Comparison of ENCODE assay signal across 1 cellular context in the genomic region with DNA sequence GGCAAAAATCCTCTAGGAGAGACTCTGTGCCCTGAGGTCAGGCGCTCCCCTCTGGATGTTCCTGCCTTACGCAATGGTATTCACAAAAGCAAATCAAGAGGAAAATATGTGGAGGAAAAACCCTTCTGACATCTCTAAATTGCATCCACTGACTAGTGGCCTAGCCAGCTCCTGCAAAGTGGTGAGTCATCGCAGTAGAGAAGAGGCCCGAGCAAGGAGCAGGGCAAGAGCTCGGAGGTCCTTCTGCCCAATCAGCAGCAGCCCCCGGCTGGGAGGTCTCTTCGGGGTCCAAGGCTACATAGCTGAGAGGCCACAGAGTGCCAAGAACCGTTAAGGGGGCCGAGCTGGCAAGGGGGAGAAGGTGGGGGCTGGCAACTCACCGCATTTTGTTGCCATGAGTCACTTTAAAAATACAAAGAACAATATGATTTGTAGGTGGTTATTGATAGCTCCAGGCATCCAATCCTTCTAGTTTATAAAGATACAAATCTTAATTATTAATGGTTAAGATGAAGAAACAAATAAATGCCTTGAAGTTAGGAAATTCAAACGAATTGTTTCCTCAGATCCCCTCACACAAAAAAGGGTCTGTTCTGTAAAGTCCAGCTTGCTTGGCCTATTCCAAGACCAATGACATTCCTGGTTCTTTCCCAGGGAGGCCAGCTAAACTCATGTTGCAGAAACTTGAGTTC.
TF ChIP-seq lines count a peak whose summit lies in the region.

No MANE protein-coding gene starts in this region.

TF ChIP-seq in HepG2, 621 proteins besides CTCF, POLR2A, EP300 and RAD21 (continued from another document):
- TF ChIP-seq, protein P1, sequence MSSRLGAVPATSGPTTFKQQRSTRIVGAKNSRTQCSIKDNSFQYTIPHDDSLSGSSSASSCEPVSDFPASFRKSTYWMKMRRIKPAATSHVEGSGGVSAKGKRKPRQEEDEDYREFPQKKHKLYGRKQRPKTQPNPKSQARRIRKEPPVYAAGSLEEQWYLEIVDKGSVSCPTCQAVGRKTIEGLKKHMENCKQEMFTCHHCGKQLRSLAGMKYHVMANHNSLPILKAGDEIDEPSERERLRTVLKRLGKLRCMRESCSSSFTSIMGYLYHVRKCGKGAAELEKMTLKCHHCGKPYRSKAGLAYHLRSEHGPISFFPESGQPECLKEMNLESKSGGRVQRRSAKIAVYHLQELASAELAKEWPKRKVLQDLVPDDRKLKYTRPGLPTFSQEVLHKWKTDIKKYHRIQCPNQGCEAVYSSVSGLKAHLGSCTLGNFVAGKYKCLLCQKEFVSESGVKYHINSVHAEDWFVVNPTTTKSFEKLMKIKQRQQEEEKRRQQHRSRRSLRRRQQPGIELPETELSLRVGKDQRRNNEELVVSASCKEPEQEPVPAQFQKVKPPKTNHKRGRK (CRISPR knock-in tag; IDR thresholded peaks at IDR 0.05): no peak
- TF ChIP-seq PCBP2 (optimal IDR thresholded peaks at IDR 0.05; ENCODE audit: low read depth, low read length, poor library complexity, severe bottlenecking) (no peak), FOXO1 (CRISPR knock-in tag; IDR thresholded peaks at IDR 0.05) (peak; percentile 51; the same call in 1 of the 2 replicates), ZNF20 (CRISPR knock-in tag; IDR thresholded peaks at IDR 0.05) (no peak), GPN1 (CRISPR knock-in tag; IDR thresholded peaks at IDR 0.05; ENCODE audit: borderline replicate concordance) (no peak), NFYB (CRISPR knock-in tag; IDR thresholded peaks at IDR 0.05) (peak; percentile 65), IRX3 (CRISPR knock-in tag; IDR thresholded peaks at IDR 0.05; ENCODE audit: borderline replicate concordance, low read depth) (no peak), GABPA (IDR thresholded peaks at IDR 0.05; ENCODE audit: low read depth, low read length) (no peak), GABPA (CRISPR knock-in tag; IDR thresholded peaks at IDR 0.05; ENCODE audit: low read depth) (no peak), ZBTB20 (CRISPR knock-in tag; IDR thresholded peaks at IDR 0.05; ENCODE audit: borderline replicate concordance, low read depth) (no peak), ZNF709 (CRISPR knock-in tag; IDR thresholded peaks at IDR 0.05) (no peak), PHF21A (CRISPR knock-in tag; IDR thresholded peaks at IDR 0.05) (peak; percentile 80), MAFF (IDR thresholded peaks at IDR 0.05; ENCODE audit: low read depth, low read length) (0 out of 2 replicates have a peak, but pooled peaks have one; percentile 26), ZFP90 (CRISPR knock-in tag; IDR thresholded peaks at IDR 0.05; ENCODE audit: borderline replicate concordance) (0 out of 2 replicates have a peak, but pooled peaks have one; percentile 37), HOXA9 (CRISPR knock-in tag; IDR thresholded peaks at IDR 0.05; ENCODE audit: borderline replicate concordance) (no peak), NFKBIZ (CRISPR knock-in tag; IDR thresholded peaks at IDR 0.05) (no peak), IKZF1 (IDR thresholded peaks at IDR 0.05) (no peak), ZFP41 (CRISPR knock-in tag; IDR thresholded peaks at IDR 0.05; ENCODE audit: borderline replicate concordance) (no peak), CENPT (CRISPR knock-in tag; IDR thresholded peaks at IDR 0.05; ENCODE audit: low read depth) (no peak), ISL2 (CRISPR knock-in tag; IDR thresholded peaks at IDR 0.05) (peak; percentile 59; the same call in 1 of the 2 replicates), ZNF557 (CRISPR knock-in tag; IDR thresholded peaks at IDR 0.05) (no peak), RBAK (CRISPR knock-in tag; IDR thresholded peaks at IDR 0.05) (no peak), NFKB2 (CRISPR knock-in tag; IDR thresholded peaks at IDR 0.05; ENCODE audit: borderline replicate concordance) (no peak)
- TF ChIP-seq, protein P2, sequence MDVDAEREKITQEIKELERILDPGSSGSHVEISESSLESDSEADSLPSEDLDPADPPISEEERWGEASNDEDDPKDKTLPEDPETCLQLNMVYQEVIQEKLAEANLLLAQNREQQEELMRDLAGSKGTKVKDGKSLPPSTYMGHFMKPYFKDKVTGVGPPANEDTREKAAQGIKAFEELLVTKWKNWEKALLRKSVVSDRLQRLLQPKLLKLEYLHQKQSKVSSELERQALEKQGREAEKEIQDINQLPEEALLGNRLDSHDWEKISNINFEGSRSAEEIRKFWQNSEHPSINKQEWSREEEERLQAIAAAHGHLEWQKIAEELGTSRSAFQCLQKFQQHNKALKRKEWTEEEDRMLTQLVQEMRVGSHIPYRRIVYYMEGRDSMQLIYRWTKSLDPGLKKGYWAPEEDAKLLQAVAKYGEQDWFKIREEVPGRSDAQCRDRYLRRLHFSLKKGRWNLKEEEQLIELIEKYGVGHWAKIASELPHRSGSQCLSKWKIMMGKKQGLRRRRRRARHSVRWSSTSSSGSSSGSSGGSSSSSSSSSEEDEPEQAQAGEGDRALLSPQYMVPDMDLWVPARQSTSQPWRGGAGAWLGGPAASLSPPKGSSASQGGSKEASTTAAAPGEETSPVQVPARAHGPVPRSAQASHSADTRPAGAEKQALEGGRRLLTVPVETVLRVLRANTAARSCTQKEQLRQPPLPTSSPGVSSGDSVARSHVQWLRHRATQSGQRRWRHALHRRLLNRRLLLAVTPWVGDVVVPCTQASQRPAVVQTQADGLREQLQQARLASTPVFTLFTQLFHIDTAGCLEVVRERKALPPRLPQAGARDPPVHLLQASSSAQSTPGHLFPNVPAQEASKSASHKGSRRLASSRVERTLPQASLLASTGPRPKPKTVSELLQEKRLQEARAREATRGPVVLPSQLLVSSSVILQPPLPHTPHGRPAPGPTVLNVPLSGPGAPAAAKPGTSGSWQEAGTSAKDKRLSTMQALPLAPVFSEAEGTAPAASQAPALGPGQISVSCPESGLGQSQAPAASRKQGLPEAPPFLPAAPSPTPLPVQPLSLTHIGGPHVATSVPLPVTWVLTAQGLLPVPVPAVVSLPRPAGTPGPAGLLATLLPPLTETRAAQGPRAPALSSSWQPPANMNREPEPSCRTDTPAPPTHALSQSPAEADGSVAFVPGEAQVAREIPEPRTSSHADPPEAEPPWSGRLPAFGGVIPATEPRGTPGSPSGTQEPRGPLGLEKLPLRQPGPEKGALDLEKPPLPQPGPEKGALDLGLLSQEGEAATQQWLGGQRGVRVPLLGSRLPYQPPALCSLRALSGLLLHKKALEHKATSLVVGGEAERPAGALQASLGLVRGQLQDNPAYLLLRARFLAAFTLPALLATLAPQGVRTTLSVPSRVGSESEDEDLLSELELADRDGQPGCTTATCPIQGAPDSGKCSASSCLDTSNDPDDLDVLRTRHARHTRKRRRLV (CRISPR knock-in tag; IDR thresholded peaks at IDR 0.05): no peak
- TF ChIP-seq, protein P3, sequence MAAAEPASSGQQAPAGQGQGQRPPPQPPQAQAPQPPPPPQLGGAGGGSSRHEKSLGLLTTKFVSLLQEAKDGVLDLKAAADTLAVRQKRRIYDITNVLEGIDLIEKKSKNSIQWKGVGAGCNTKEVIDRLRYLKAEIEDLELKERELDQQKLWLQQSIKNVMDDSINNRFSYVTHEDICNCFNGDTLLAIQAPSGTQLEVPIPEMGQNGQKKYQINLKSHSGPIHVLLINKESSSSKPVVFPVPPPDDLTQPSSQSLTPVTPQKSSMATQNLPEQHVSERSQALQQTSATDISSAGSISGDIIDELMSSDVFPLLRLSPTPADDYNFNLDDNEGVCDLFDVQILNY (CRISPR knock-in tag; conservative IDR thresholded peaks at IDR 0.05): no peak
- TF ChIP-seq, protein P4, sequence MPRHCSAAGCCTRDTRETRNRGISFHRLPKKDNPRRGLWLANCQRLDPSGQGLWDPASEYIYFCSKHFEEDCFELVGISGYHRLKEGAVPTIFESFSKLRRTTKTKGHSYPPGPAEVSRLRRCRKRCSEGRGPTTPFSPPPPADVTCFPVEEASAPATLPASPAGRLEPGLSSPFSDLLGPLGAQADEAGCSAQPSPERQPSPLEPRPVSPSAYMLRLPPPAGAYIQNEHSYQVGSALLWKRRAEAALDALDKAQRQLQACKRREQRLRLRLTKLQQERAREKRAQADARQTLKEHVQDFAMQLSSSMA (CRISPR knock-in tag; IDR thresholded peaks at IDR 0.05): peak; percentile 57; the same call in 1 of the 2 replicates
- TF ChIP-seq, protein P5, sequence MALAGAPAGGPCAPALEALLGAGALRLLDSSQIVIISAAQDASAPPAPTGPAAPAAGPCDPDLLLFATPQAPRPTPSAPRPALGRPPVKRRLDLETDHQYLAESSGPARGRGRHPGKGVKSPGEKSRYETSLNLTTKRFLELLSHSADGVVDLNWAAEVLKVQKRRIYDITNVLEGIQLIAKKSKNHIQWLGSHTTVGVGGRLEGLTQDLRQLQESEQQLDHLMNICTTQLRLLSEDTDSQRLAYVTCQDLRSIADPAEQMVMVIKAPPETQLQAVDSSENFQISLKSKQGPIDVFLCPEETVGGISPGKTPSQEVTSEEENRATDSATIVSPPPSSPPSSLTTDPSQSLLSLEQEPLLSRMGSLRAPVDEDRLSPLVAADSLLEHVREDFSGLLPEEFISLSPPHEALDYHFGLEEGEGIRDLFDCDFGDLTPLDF (CRISPR knock-in tag; IDR thresholded peaks at IDR 0.05): no peak
- TF ChIP-seq, protein P6, sequence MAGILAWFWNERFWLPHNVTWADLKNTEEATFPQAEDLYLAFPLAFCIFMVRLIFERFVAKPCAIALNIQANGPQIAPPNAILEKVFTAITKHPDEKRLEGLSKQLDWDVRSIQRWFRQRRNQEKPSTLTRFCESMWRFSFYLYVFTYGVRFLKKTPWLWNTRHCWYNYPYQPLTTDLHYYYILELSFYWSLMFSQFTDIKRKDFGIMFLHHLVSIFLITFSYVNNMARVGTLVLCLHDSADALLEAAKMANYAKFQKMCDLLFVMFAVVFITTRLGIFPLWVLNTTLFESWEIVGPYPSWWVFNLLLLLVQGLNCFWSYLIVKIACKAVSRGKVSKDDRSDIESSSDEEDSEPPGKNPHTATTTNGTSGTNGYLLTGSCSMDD (CRISPR knock-in tag; IDR thresholded peaks at IDR 0.05): no peak
- TF ChIP-seq, protein P7, sequence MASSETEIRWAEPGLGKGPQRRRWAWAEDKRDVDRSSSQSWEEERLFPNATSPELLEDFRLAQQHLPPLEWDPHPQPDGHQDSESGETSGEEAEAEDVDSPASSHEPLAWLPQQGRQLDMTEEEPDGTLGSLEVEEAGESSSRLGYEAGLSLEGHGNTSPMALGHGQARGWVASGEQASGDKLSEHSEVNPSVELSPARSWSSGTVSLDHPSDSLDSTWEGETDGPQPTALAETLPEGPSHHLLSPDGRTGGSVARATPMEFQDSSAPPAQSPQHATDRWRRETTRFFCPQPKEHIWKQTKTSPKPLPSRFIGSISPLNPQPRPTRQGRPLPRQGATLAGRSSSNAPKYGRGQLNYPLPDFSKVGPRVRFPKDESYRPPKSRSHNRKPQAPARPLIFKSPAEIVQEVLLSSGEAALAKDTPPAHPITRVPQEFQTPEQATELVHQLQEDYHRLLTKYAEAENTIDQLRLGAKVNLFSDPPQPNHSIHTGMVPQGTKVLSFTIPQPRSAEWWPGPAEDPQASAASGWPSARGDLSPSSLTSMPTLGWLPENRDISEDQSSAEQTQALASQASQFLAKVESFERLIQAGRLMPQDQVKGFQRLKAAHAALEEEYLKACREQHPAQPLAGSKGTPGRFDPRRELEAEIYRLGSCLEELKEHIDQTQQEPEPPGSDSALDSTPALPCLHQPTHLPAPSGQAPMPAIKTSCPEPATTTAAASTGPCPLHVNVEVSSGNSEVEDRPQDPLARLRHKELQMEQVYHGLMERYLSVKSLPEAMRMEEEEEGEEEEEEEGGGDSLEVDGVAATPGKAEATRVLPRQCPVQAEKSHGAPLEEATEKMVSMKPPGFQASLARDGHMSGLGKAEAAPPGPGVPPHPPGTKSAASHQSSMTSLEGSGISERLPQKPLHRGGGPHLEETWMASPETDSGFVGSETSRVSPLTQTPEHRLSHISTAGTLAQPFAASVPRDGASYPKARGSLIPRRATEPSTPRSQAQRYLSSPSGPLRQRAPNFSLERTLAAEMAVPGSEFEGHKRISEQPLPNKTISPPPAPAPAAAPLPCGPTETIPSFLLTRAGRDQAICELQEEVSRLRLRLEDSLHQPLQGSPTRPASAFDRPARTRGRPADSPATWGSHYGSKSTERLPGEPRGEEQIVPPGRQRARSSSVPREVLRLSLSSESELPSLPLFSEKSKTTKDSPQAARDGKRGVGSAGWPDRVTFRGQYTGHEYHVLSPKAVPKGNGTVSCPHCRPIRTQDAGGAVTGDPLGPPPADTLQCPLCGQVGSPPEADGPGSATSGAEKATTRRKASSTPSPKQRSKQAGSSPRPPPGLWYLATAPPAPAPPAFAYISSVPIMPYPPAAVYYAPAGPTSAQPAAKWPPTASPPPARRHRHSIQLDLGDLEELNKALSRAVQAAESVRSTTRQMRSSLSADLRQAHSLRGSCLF (CRISPR knock-in tag; IDR thresholded peaks at IDR 0.05; ENCODE audit: borderline replicate concordance): no peak
